ENCODE assay signal across 1 cellular context in genomic region chr4:6198768-6199343, GRCh38.
TF ChIP-seq lines count a peak whose summit lies in the region.

No MANE protein-coding gene starts in this region.

TF ChIP-seq in GM23338, 12 proteins besides CTCF, POLR2A, EP300 and RAD21 (continued from another document):
- TF ChIP-seq REST (IDR thresholded peaks at IDR 0.05; ENCODE audit: unreplicated experiment), result no peak
- no peak for TF ChIP-seq CREB1 (CRISPR knock-in tag; IDR thresholded peaks at IDR 0.05; ENCODE audit: low read depth)
- TF ChIP-seq POLR2AphosphoS5 (IDR thresholded peaks at IDR 0.05; ENCODE audit: low read depth), result peak; percentile 75
- no peak for TF ChIP-seq ZNF114 (CRISPR knock-in tag; IDR thresholded peaks at IDR 0.05)
